ENCODE assay signal across 16 cellular contexts in the genomic region with DNA sequence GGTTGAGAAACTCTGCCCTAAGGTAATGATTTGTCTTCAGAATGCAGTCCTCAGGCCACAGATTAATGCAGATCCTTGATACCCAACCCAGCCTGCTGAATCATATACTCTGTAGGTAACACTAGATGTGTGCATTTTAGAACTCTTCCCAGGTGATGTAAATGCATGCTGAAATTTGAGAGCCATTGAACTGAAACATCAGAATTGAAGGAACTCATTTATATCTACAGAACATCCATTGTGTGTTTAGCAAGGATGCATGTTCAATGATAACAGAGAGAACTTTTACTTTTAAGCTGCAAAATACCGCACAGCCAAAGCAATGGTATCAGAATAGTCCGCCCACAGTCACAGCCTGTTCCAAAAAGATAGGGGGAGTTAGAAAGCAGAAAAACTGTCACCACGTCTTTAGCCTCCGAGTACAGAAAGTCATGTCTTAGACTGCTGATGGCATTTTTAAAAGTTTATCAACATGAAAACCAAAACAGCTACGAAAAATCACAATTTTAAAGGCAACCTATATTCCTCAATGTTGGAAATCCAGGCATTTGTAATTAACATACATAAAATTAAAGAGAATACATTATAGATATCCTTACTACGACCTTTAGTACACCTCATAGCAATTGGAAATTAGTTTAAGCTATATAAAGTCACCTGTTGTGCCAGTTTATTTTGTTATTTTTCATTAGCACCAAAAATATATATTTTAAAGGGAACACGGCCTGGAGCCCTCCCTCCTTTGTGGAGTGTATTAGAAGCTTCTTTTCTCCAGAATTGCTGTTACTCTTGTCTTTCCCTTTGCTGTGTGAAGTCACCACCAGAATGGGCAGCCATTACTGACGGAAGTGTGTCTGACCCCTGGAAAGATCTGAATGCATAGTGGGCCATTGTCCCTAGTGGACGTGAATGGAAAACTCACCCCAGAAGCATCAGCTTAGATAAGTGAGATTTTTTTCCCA.
DNase-seq lines count a peak whose midpoint lies in the region; ATAC-seq, FAIRE-seq and TF ChIP-seq lines count a peak whose summit lies in the region.
"Had no signal": no experiment of that assay in that cellular context is flagged by ENCODE, and none has a peak within 500 bp of the region (broad histone marks: within the 10 kb centered on the region; RNA-seq: fewer than 3 reads in every experiment).

No MANE protein-coding gene starts in this region.

- in situ Hi-C loops in brain microvascular endothelial cell (cut with HindIII; ENCODE audit: low pct_ligation_motif_present, low sequenced_read_pairs): no loop called here

- no peaks in the 10 kb centered on the region for H3K36me3 Mint-ChIP-seq in HFFc6 (ENCODE audit: low read depth)
- H3K36me3 Mint-ChIP-seq: naive thymus-derived CD4-positive, alpha-beta T cell had no signal

- ATAC-seq in A549 (peak; percentile 64 to 69; a peak in 5 of 6 replicates), left lobe of liver (peak; percentile 10), GM19035 (IDR thresholded peaks at IDR 0.05; ENCODE audit: unreplicated experiment) (no peak)
- ATAC-seq: naive thymus-derived CD4-positive, alpha-beta T cell had no signal

- DNase-seq in A549 (ENCODE audit: low read depth in 1 of 2, low spot score in 1 of 2): peak; percentile 4 to 13
- no peak for DNase-seq in HFFc6
- no peak for DNase-seq in brain microvascular endothelial cell
- DNase-seq in left lobe of liver (ENCODE audit: low spot score): no peak
- DNase-seq in T1000 (lab: John Stamatoyannopoulos, UW): no peak
- no peak for DNase-seq in lower leg skin (ENCODE audit: low spot score in 2 of 2)
- DNase-seq in EL: no peak
- DNase-seq: activated CD4-positive, alpha-beta memory T cell treated with anti-CD3 and anti-CD28 coated beads, Interleukin-2, amount 10 ng/mL, durations not matched to agents 7 days and 5 days; activated naive CD4-positive, alpha-beta T cell; cerebellar nuclear complex; KBM-7; naive thymus-derived CD4-positive, alpha-beta T cell; NCI-H2029 treated with DMSO at 0.1 percent for 48 hours; upper lobe of left lung had no signal

- H3K4me1 ChIP-seq in A549: no peaks in the 10 kb centered on the region
- H3K4me1 ChIP-seq: upper lobe of left lung had no signal

- CTCF ChIA-PET in A549 (lab: Yijun Ruan, JAX): interaction anchor here (0.5 to 1.0 kb wide), 2 partner anchors 10 to 172 kb away, joined by 3 read pairs; no protein-coding TSS in a partner anchor

- TF ChIP-seq EP300 in A549 (IDR thresholded peaks at IDR 0.05): no peak

- H3K9me3 ChIP-seq in A549: no peaks in the 10 kb centered on the region
- H3K9me3 ChIP-seq: upper lobe of left lung had no signal

- no peaks in the 10 kb centered on the region for H3K27me3 ChIP-seq in brain microvascular endothelial cell (replicated peaks)
- H3K27me3 ChIP-seq: upper lobe of left lung had no signal

- no peak overlapping the region for H3K4me2 ChIP-seq in A549

- peaks cover 7% of the 10 kb centered on the region for H3K27me3 Mint-ChIP-seq in HFFc6 (ENCODE audit: insufficient read depth)
- H3K27me3 Mint-ChIP-seq: activated CD4-positive, alpha-beta memory T cell treated with anti-CD3 and anti-CD28 coated beads, Interleukin-2, amount 10 ng/mL, durations not matched to agents 7 days and 5 days had no signal

- POLR2A ChIA-PET in A549 (lab: Yijun Ruan, JAX): no interaction called here

- no peaks in the 10 kb centered on the region for H3K9me3 Mint-ChIP-seq in HFFc6
- H3K9me3 Mint-ChIP-seq: activated CD4-positive, alpha-beta memory T cell treated with anti-CD3 and anti-CD28 coated beads, Interleukin-2, amount 10 ng/mL, durations not matched to agents 7 days and 5 days; naive thymus-derived CD4-positive, alpha-beta T cell; T-helper 1 cell treated with Interleukin-12 subunit alpha and Interleukin-12 subunit beta and Interleukin-4 antibody, amounts not matched to agents 30 μg/mL and 1 μg/mL, for 36 hours had no signal

- intact Hi-C loops in lower leg skin (cut with DNase I; ENCODE audit: low total_unique reads): no loop called here

- H3K27ac ChIP-seq in A549 (no peak overlapping the region), brain microvascular endothelial cell (no peak overlapping the region)
- H3K27ac ChIP-seq: upper lobe of left lung had no signal

- 55% methylated on average over 9 of the region's 9 CpGs for WGBS in A549 (ENCODE audit: missing lambda C conversion rate)
- 85 to 94% methylated on average over 9 of the region's 9 CpGs for WGBS in lower leg skin, 2 donors

- no peak for TF ChIP-seq CTCF in A549 (IDR thresholded peaks at IDR 0.05)
- TF ChIP-seq CTCF in HFFc6 (IDR thresholded peaks at IDR 0.05): peak; percentile 45
- peak; percentile 42 for TF ChIP-seq CTCF in brain microvascular endothelial cell (IDR thresholded peaks at IDR 0.05; ENCODE audit: low read depth, low read length, missing control alignments)
- TF ChIP-seq CTCF in lower leg skin (IDR thresholded peaks at IDR 0.05): no peak

- no peak overlapping the region for H3K27ac Mint-ChIP-seq in HFFc6
- H3K27ac Mint-ChIP-seq: activated CD4-positive, alpha-beta memory T cell treated with anti-CD3 and anti-CD28 coated beads, Interleukin-2, amount 10 ng/mL, durations not matched to agents 7 days and 5 days; naive thymus-derived CD4-positive, alpha-beta T cell; T-helper 1 cell treated with Interleukin-12 subunit alpha and Interleukin-12 subunit beta and Interleukin-4 antibody, amounts not matched to agents 30 μg/mL and 1 μg/mL, for 36 hours had no signal

- H3K4me3 Mint-ChIP-seq in HFFc6: no peak overlapping the region
- H3K4me3 Mint-ChIP-seq: activated CD4-positive, alpha-beta memory T cell treated with anti-CD3 and anti-CD28 coated beads, Interleukin-2, amount 10 ng/mL, durations not matched to agents 7 days and 5 days; naive thymus-derived CD4-positive, alpha-beta T cell; T-helper 1 cell treated with Interleukin-12 subunit alpha and Interleukin-12 subunit beta and Interleukin-4 antibody, amounts not matched to agents 30 μg/mL and 1 μg/mL, for 36 hours had no signal

- no peaks in the 10 kb centered on the region for H3K4me1 Mint-ChIP-seq in HFFc6 (ENCODE audit: low read depth)
- H3K4me1 Mint-ChIP-seq: activated CD4-positive, alpha-beta memory T cell treated with anti-CD3 and anti-CD28 coated beads, Interleukin-2, amount 10 ng/mL, durations not matched to agents 7 days and 5 days had no signal

- TF ChIP-seq RAD21 in A549 (conservative IDR thresholded peaks at IDR 0.05 in 1 of 2, IDR thresholded peaks at IDR 0.05 in 1 of 2): no peak

- H3K4me3 ChIP-seq in A549: no peak overlapping the region
- no peak overlapping the region for H3K4me3 ChIP-seq in brain microvascular endothelial cell (ENCODE audit: low read depth, low read length)
- H3K4me3 ChIP-seq in lower leg skin (ENCODE audit: low read depth, poor library complexity, severe bottlenecking): no peak overlapping the region
- H3K4me3 ChIP-seq: upper lobe of left lung had no signal

- FAIRE-seq in A549 (lab: Jason Lieb, UNC): no peak

- H3K36me3 ChIP-seq in brain microvascular endothelial cell (replicated peaks): no peaks in the 10 kb centered on the region
- H3K36me3 ChIP-seq: upper lobe of left lung had no signal

- TF ChIP-seq POLR2A in A549 (IDR thresholded peaks at IDR 0.05; ENCODE audit: low read length) (no peak), lower leg skin (IDR thresholded peaks at IDR 0.05) (no peak)

TF ChIP-seq in A549, 52 proteins besides CTCF, POLR2A, EP300 and RAD21:
- TF ChIP-seq KDM1A (IDR thresholded peaks at IDR 0.05; ENCODE audit: low read depth) (no peak), E2F6 (IDR thresholded peaks at IDR 0.05; ENCODE audit: borderline replicate concordance, low read depth) (no peak), NFE2L2 (conservative IDR thresholded peaks at IDR 0.05; ENCODE audit: low read length) (no peak), ZSCAN20 (CRISPR knock-in tag; IDR thresholded peaks at IDR 0.05) (no peak), ZC3H11A (IDR thresholded peaks at IDR 0.05) (no peak), MAZ (IDR thresholded peaks at IDR 0.05; ENCODE audit: borderline replicate concordance, low read depth, low read length) (no peak), JUN (IDR thresholded peaks at IDR 0.05) (no peak), TP53 (CRISPR knock-in tag; IDR thresholded peaks at IDR 0.05) (no peak)

Comparison
In these comparisons a context has a peak if more than half of its experiments do, and no peak if none do; other contexts are left out.
1. DNase-seq: peak in A549 (2 of 2); none in HFFc6 (single experiment), brain microvascular endothelial cell (single experiment), left lobe of liver (single experiment), T1000 (single experiment), lower leg skin (0 of 2) and EL (single experiment).
2. CTCF ChIP-seq: peak in HFFc6 (single experiment) and brain microvascular endothelial cell (single experiment); none in A549 (single experiment) and lower leg skin (0 of 3).